18 cellular contexts compared by ENCODE assay signal in genomic region chr5:93381057-93381456, GRCh38.
DNase-seq lines count a peak whose midpoint lies in the region; ATAC-seq, FAIRE-seq and TF ChIP-seq lines count a peak whose summit lies in the region.
"Had no signal": no experiment of that assay in that cellular context is flagged by ENCODE, and none has a peak within 500 bp of the region (broad histone marks: within the 10 kb centered on the region; RNA-seq: fewer than 3 reads in every experiment).

No MANE protein-coding gene starts in this region.

- no peak overlapping the region for H3K27ac ChIP-seq in H1 (ENCODE audit: low read depth, low read length)
- H3K27ac ChIP-seq in smooth muscle cell (ENCODE audit: low read depth) = peak overlapping the region; percentile 67

- H2AFZ ChIP-seq in H1 (ENCODE audit: low read length) = no peak overlapping the region
- H2AFZ ChIP-seq in smooth muscle cell (ENCODE audit: low read depth) = no peak overlapping the region

- H3K36me3 Mint-ChIP-seq in T-cell = no peaks in the 10 kb centered on the region

- H2BK20ac ChIP-seq in H1 (ENCODE audit: low read length) = no peak overlapping the region

- no peaks in the 10 kb centered on the region for H3K27me3 Mint-ChIP-seq in T-cell
- H3K27me3 Mint-ChIP-seq: CD4-positive, alpha-beta T cell had no signal

- no peak for TF ChIP-seq POLR2A in H1 (IDR thresholded peaks at IDR 0.05; ENCODE audit: control extremely low read depth in 1 of 2, low read depth in 2 of 2, low read length in 2 of 2)

- H3K4me3 Mint-ChIP-seq in T-cell = no peak overlapping the region
- H3K4me3 Mint-ChIP-seq: CD4-positive, alpha-beta T cell had no signal

- no peaks in the 10 kb centered on the region for H3K4me1 Mint-ChIP-seq in T-cell

- H2BK5ac ChIP-seq in H1 (ENCODE audit: low read depth, low read length) = no peak overlapping the region

- H3K4me2 ChIP-seq in H1 (ENCODE audit: insufficient read depth in 1 of 2, low read depth in 2 of 2, low read length in 2 of 2) = no peak overlapping the region
- peak overlapping the region; percentile 5 for H3K4me2 ChIP-seq in smooth muscle cell
- H3K4me2 ChIP-seq: SK-N-SH had no signal

- H3F3A ChIP-seq in smooth muscle cell (ENCODE audit: low read depth) = peaks cover 6% of the 10 kb centered on the region

- no peak for TF ChIP-seq RAD21 in H1 (IDR thresholded peaks at IDR 0.05 in 1 of 2, conservative IDR thresholded peaks at IDR 0.05 in 1 of 2; ENCODE audit: low read depth in 2 of 2, low read length in 2 of 2)

- no peaks in the 10 kb centered on the region for H3K79me1 ChIP-seq in H1 (ENCODE audit: low read depth, low read length)

- no peak overlapping the region for H2BK12ac ChIP-seq in H1 (ENCODE audit: low read depth, low read length)

- no peak for FAIRE-seq in H1 (lab: Jason Lieb, UNC)

- no peak for TF ChIP-seq CTCF in H1 (IDR thresholded peaks at IDR 0.05; ENCODE audit: control extremely low read depth in 1 of 3, insufficient read depth in 1 of 3, low read depth in 1 of 3, low read length in 3 of 3)
- no peak for TF ChIP-seq CTCF in smooth muscle cell (IDR thresholded peaks at IDR 0.05; ENCODE audit: borderline replicate concordance, insufficient read depth, poor library complexity, severe bottlenecking)

- H3K4ac ChIP-seq in H1 (replicated peaks; ENCODE audit: insufficient read length, low read depth, low read length) = no peak overlapping the region

- WGBS in H1 (ENCODE audit: extremely low coverage in 1 of 2, insufficient coverage in 1 of 2, insufficient read length in 1 of 2, insufficient replicate concordance in 2 of 2, low coverage in 1 of 2, low lambda C conversion rate in 2 of 2, missing lambda C conversion rate in 1 of 2), 2 experiments = 88% methylated on average over 4 of the region's 4 CpGs; no CpG with 5 or more reads in 1 of the 2 experiments
- WGBS in smooth muscle cell (ENCODE audit: low lambda C conversion rate) = 34% methylated on average over 4 of the region's 4 CpGs

- peak; percentile 42 for DNase-seq in HT1080 (ENCODE audit: low read depth)
- DNase-seq in RPMI7951 (ENCODE audit: low read depth) = peak; percentile 66
- DNase-seq in H1 (ENCODE audit: low read depth in 1 of 2, low spot score in 2 of 2) = no peak
- DNase-seq in smooth muscle cell (lab: John Stamatoyannopoulos, UW; ENCODE audit: unreplicated experiment) = no peak
- no peak for DNase-seq in NCI-H2029 treated with DMSO at 0.1 percent for 48 hours (lab: John Stamatoyannopoulos, UW)
- DNase-seq in iPS-NIHi7 (ENCODE audit: extremely low spot score) = no peak
- no peak for DNase-seq in T-cell
- DNase-seq: BE2C; CD4-positive, alpha-beta T cell; GOT3; MV-4-11; NCI-H1930; NCI-H2171; NCI-H446 treated with DMSO at 0.1 percent for 48 hours; NCI-H748 treated with DMSO at 0.1 percent for 48 hours; Right ventricle myocardium superior; SK-N-SH had no signal

- no peaks in the 10 kb centered on the region for H4K20me1 ChIP-seq in H1 (replicated peaks in 1 of 2; ENCODE audit: control insufficient read depth in 1 of 2, insufficient read depth in 2 of 2, low read length in 2 of 2)
- no peaks in the 10 kb centered on the region for H4K20me1 ChIP-seq in smooth muscle cell (ENCODE audit: low read depth)

- peaks cover 0 to 3% (median 0%) of the 10 kb centered on the region in 4 experiments; a peak in 1 of 7 replicates for H3K4me1 ChIP-seq in H1 (replicated peaks in 1 of 4; ENCODE audit: control insufficient read depth in 3 of 4, insufficient read depth in 4 of 4, low read length in 3 of 4)
- peaks cover 9% of the 10 kb centered on the region for H3K4me1 ChIP-seq in smooth muscle cell (ENCODE audit: low read depth)

- no peak overlapping the region for H2BK120ac ChIP-seq in H1 (replicated peaks; ENCODE audit: low read depth, low read length)

- H3K79me2 ChIP-seq in H1 (ENCODE audit: control insufficient read depth in 1 of 2, insufficient read depth in 2 of 2, low read length in 2 of 2) (no peaks in the 10 kb centered on the region), smooth muscle cell (ENCODE audit: low read depth) (no peaks in the 10 kb centered on the region)

- no peak overlapping the region for H2AK5ac ChIP-seq in H1 (ENCODE audit: low read depth, low read length)

- H3K56ac ChIP-seq in H1 (replicated peaks; ENCODE audit: insufficient read length, low read depth, low read length) = no peak overlapping the region

- POLR2A ChIA-PET in H1 (lab: Charles Lee; ENCODE audit: partially characterized antibody) (no interaction called here), T-cell (lab: Charles Lee) (no interaction called here)

- CTCF ChIA-PET in H1 (lab: Charles Lee; ENCODE audit: partially characterized antibody) = no interaction called here
- CTCF ChIA-PET in T-cell (lab: Charles Lee) = no interaction called here

- no peak for TF ChIP-seq EP300 in H1 (IDR thresholded peaks at IDR 0.05; ENCODE audit: borderline replicate concordance in 1 of 2, low read depth in 2 of 2, low read length in 2 of 2)

- H3K27ac Mint-ChIP-seq in T-cell = no peak overlapping the region
- H3K27ac Mint-ChIP-seq: CD4-positive, alpha-beta T cell had no signal

- no peak overlapping the region for H4K5ac ChIP-seq in H1 (ENCODE audit: insufficient read length, low read depth, low read length)

- H3K14ac ChIP-seq in H1 (ENCODE audit: insufficient read length) = no peak overlapping the region

- H4K91ac ChIP-seq in H1 (replicated peaks; ENCODE audit: insufficient read length, low read length) = no peak overlapping the region

- H3K9me3 ChIP-seq in H1 (ENCODE audit: insufficient read depth in 2 of 2, low read depth in 1 of 2, low read length in 1 of 2) = no peaks in the 10 kb centered on the region
- no peaks in the 10 kb centered on the region for H3K9me3 ChIP-seq in smooth muscle cell (replicated peaks; ENCODE audit: low read depth)
- H3K9me3 ChIP-seq: BE2C, SK-N-SH had no signal

- H3K4me3 ChIP-seq in H1 (ENCODE audit: extremely low read depth in 1 of 4, insufficient read depth in 2 of 4, low read depth in 3 of 4, low read length in 4 of 4) = no peak overlapping the region
- H3K4me3 ChIP-seq in smooth muscle cell = no peak overlapping the region

- no peak overlapping the region for H3K18ac ChIP-seq in H1 (ENCODE audit: extremely low read depth, low read length)

- no peak overlapping the region for H2BK15ac ChIP-seq in H1 (ENCODE audit: low read length)

- no peak overlapping the region for H4K8ac ChIP-seq in H1 (ENCODE audit: extremely low read depth, insufficient read depth, low read length)

- H3K36me3 ChIP-seq in H1 (ENCODE audit: control insufficient read depth in 2 of 4, insufficient read depth in 4 of 4, low read length in 3 of 4) (no peaks in the 10 kb centered on the region), smooth muscle cell (ENCODE audit: low read depth) (no peaks in the 10 kb centered on the region)
- H3K36me3 ChIP-seq: BE2C had no signal

- no peak overlapping the region for H3K9ac ChIP-seq in H1 (replicated peaks in 1 of 4; ENCODE audit: extremely low read depth in 1 of 4, low read depth in 3 of 4, low read length in 3 of 4)
- no peak overlapping the region for H3K9ac ChIP-seq in smooth muscle cell (ENCODE audit: low read depth)
- H3K9ac ChIP-seq: SK-N-SH had no signal

- no peaks in the 10 kb centered on the region for H3K23me2 ChIP-seq in H1 (ENCODE audit: low read depth, low read length)

- no peak for ATAC-seq in T-cell (replicated peaks in 1 of 4)
- ATAC-seq: Panc1 had no signal

- H3K23ac ChIP-seq in H1 (ENCODE audit: insufficient read length) = no peak overlapping the region

- peaks cover 0 to 5% (median 2%) of the 10 kb centered on the region in 3 donors for H3K9me3 Mint-ChIP-seq in T-cell

- no peaks in the 10 kb centered on the region for H3K27me3 ChIP-seq in H1 (replicated peaks in 1 of 4; ENCODE audit: control insufficient read depth in 3 of 4, extremely low read depth in 1 of 4, insufficient read depth in 3 of 4, low read length in 3 of 4)
- no peaks in the 10 kb centered on the region for H3K27me3 ChIP-seq in smooth muscle cell (ENCODE audit: low read depth)
- H3K27me3 ChIP-seq: BE2C had no signal

TF ChIP-seq in H1, 55 proteins besides CTCF, POLR2A, EP300 and RAD21:
- TF ChIP-seq EGR1 (IDR thresholded peaks at IDR 0.05; ENCODE audit: borderline replicate concordance, low read depth, low read length) (no peak), YY1 (IDR thresholded peaks at IDR 0.05; ENCODE audit: low read depth, low read length) (no peak), CTBP2 (IDR thresholded peaks at IDR 0.05; ENCODE audit: borderline replicate concordance, insufficient read depth, insufficient read length, low read length) (no peak), EZH2 (IDR thresholded peaks at IDR 0.05; ENCODE audit: low read depth, low read length, severe bottlenecking) (no peak), TEAD4 (IDR thresholded peaks at IDR 0.05; ENCODE audit: low read depth, low read length) (no peak), ASH2L (IDR thresholded peaks at IDR 0.05; ENCODE audit: low read length) (no peak), BACH1 (IDR thresholded peaks at IDR 0.05; ENCODE audit: low read length) (0 out of 2 replicates have a peak, but pooled peaks have one; percentile 18), MAFK (IDR thresholded peaks at IDR 0.05; ENCODE audit: low read depth, low read length) (peak; percentile 93), KDM5A (IDR thresholded peaks at IDR 0.05; ENCODE audit: low read length) (no peak), TAF7 (optimal IDR thresholded peaks at IDR 0.05; ENCODE audit: borderline replicate concordance, low read depth, low read length) (no peak), TCF12 (IDR thresholded peaks at IDR 0.05; ENCODE audit: low read depth, low read length) (no peak), BRCA1 (IDR thresholded peaks at IDR 0.05; ENCODE audit: low read depth, low read length) (no peak), SRF (IDR thresholded peaks at IDR 0.05; ENCODE audit: low read depth, low read length) (no peak)

Comparison
In these comparisons a context has a peak if more than half of its experiments do, and no peak if none do; other contexts are left out.
1. DNase-seq: peak in HT1080 (single experiment) and RPMI7951 (single experiment); none in H1 (0 of 2), smooth muscle cell (single experiment), NCI-H2029 treated with DMSO at 0.1 percent for 48 hours (single experiment), iPS-NIHi7 (single experiment) and T-cell (0 of 34).